ENCODE assay signal across 28 cellular contexts in the genomic region with DNA sequence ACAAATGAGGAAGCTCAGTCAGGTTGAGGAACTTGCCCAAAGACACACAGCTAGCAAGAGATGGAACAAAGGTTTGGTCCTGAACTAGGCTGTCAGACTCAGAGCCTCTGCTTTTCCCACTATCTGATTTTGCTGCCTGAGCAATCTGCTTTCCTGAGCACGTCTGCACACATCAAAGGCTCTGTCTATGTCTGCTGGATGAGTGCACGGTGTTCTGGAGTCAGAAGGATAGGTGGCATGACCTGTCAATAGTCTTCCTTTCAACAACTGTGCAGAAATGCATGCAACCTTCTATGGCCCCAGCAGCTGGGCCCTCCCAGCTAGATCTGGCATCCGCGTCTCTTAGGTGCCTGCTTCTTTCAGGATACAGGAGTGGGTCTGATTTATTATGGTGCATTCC.
DNase-seq lines count a peak whose midpoint lies in the region; ATAC-seq, FAIRE-seq and TF ChIP-seq lines count a peak whose summit lies in the region.
"Had no signal": no experiment of that assay in that cellular context is flagged by ENCODE, and none has a peak within 500 bp of the region (broad histone marks: within the 10 kb centered on the region; RNA-seq: fewer than 3 reads in every experiment).

No MANE protein-coding gene starts in this region.

- H3K9ac ChIP-seq in astrocyte (ENCODE audit: low read length) (no peak overlapping the region), parathyroid adenoma (no peak overlapping the region)

- H3K4me3 ChIP-seq in BE2C (ENCODE audit: low read depth, low read length) (no peak overlapping the region), astrocyte (ENCODE audit: insufficient read depth, low read depth, low read length) (no peak overlapping the region), parathyroid adenoma (ENCODE audit: low read depth, low read length) (no peak overlapping the region), right cardiac atrium (ENCODE audit: low read length) (no peak overlapping the region), esophagus squamous epithelium (no peak overlapping the region), suprapubic skin (no peak overlapping the region)
- H3K4me3 ChIP-seq: SK-N-MC had no signal

- H3K4me3 Mint-ChIP-seq in astrocyte (ENCODE audit: unreplicated experiment): no peak overlapping the region
- H3K4me3 Mint-ChIP-seq: CD4-positive, alpha-beta memory T cell had no signal

- H3K27me3 Mint-ChIP-seq in astrocyte (ENCODE audit: low read depth, unreplicated experiment): peaks cover 8% of the 10 kb centered on the region

- FAIRE-seq in HTR-8/SVneo (lab: Jason Lieb, UNC) (peak; percentile 16), astrocyte (lab: Jason Lieb, UNC) (no peak)
- FAIRE-seq: A204.1, GM12891, H1, HepG2 had no signal

- intact Hi-C loops in right cardiac atrium (cut with DNase I) (no loop called here), esophagus squamous epithelium (cut with DNase I) (no loop called here)

- CTCF ChIA-PET in GM10248 (lab: Yijun Ruan, JAX): no interaction called here

- H3K36me3 Mint-ChIP-seq in astrocyte (ENCODE audit: low read depth, unreplicated experiment): no peaks in the 10 kb centered on the region
- H3K36me3 Mint-ChIP-seq: CD4-positive, alpha-beta memory T cell had no signal

- H4K20me1 ChIP-seq in astrocyte (ENCODE audit: insufficient read depth, low read length): no peaks in the 10 kb centered on the region

- H3K36me3 ChIP-seq in BE2C (no peaks in the 10 kb centered on the region), astrocyte (ENCODE audit: insufficient read depth, low read length) (no peaks in the 10 kb centered on the region), parathyroid adenoma (ENCODE audit: control insufficient read depth, insufficient read depth, low read length) (no peaks in the 10 kb centered on the region), esophagus squamous epithelium (no peaks in the 10 kb centered on the region), suprapubic skin (no peaks in the 10 kb centered on the region)

- DNase-seq in BE2C (peak; percentile 54), HTR-8/SVneo (ENCODE audit: insufficient read length, low spot score) (no peak), astrocyte (ENCODE audit: low read depth) (no peak), right cardiac atrium (no peak), GM10248 (ENCODE audit: extremely low spot score) (no peak), esophagus squamous epithelium (lab: John Stamatoyannopoulos, UW) (no peak), suprapubic skin (ENCODE audit: low spot score in 2 of 2) (no peak)
- DNase-seq: AML-193; C1 segment of cervical spinal cord; Caco-2; CD4-positive, alpha-beta memory T cell; GDM1; Karpas-422; NCI-H1092 treated with DMSO at 0.1 percent for 48 hours; NCI-H1436; NCI-H187; NCI-H2081 treated with DMSO at 0.1 percent for 48 hours; NCI-H2171; NCI-H446; SHP77 had no signal

- H3K4me2 ChIP-seq in astrocyte (ENCODE audit: low read length) (no peak overlapping the region), parathyroid adenoma (ENCODE audit: low read length) (no peak overlapping the region)

- H3K4me1 ChIP-seq in BE2C: peaks cover 5% of the 10 kb centered on the region
- H3K4me1 ChIP-seq in astrocyte (ENCODE audit: insufficient read depth, low read length): peaks cover 4% of the 10 kb centered on the region
- H3K4me1 ChIP-seq in parathyroid adenoma: peaks cover 11% of the 10 kb centered on the region
- no peaks in the 10 kb centered on the region for H3K4me1 ChIP-seq in right cardiac atrium (ENCODE audit: control insufficient read depth, insufficient read depth, low read length)
- no peaks in the 10 kb centered on the region for H3K4me1 ChIP-seq in esophagus squamous epithelium
- H3K4me1 ChIP-seq in suprapubic skin: no peaks in the 10 kb centered on the region
- H3K4me1 ChIP-seq: Caco-2 had no signal

- H3K27me3 ChIP-seq in BE2C (no peaks in the 10 kb centered on the region), astrocyte (ENCODE audit: insufficient read depth, low read length) (no peaks in the 10 kb centered on the region), parathyroid adenoma (ENCODE audit: control insufficient read depth, insufficient read depth, low read length) (no peaks in the 10 kb centered on the region), right cardiac atrium (ENCODE audit: control insufficient read depth, insufficient read depth) (no peaks in the 10 kb centered on the region), esophagus squamous epithelium (peaks cover 0 to 6% (median 0%) of the 10 kb centered on the region in 4 donors), suprapubic skin (no peaks in the 10 kb centered on the region)

- TF ChIP-seq CTCF in BE2C (IDR thresholded peaks at IDR 0.05; ENCODE audit: low read depth, low read length) (no peak), astrocyte (IDR thresholded peaks at IDR 0.05; ENCODE audit: insufficient read depth, low read depth, low read length) (no peak), parathyroid adenoma (IDR thresholded peaks at IDR 0.05) (no peak), GM10248 (IDR thresholded peaks at IDR 0.05; ENCODE audit: control extremely low read depth, extremely low read depth, low read depth, missing control alignments) (no peak), esophagus squamous epithelium (IDR thresholded peaks at IDR 0.05) (no peak), suprapubic skin (IDR thresholded peaks at IDR 0.05) (no peak)

- TF ChIP-seq POLR2A in esophagus squamous epithelium (IDR thresholded peaks at IDR 0.05): no peak
- no peak for TF ChIP-seq POLR2A in suprapubic skin (IDR thresholded peaks at IDR 0.05)

- 37% methylated on average over 4 of the region's 4 CpGs for WGBS in right cardiac atrium
- 28 to 60% methylated on average over 2 to 4 of the region's 4 CpGs for WGBS in esophagus squamous epithelium, 2 donors
- WGBS in suprapubic skin: 30% methylated on average over 4 of the region's 4 CpGs

- no peaks in the 10 kb centered on the region for H3K79me2 ChIP-seq in astrocyte (ENCODE audit: insufficient read depth, low read length)
- H3K79me2 ChIP-seq in parathyroid adenoma: no peaks in the 10 kb centered on the region

- H3K4me1 Mint-ChIP-seq in astrocyte (ENCODE audit: low read depth, unreplicated experiment): peaks cover 16% of the 10 kb centered on the region
- H3K4me1 Mint-ChIP-seq: CD4-positive, alpha-beta memory T cell had no signal

- H3K27ac ChIP-seq in astrocyte (ENCODE audit: low read depth, low read length) (no peak overlapping the region), parathyroid adenoma (peak overlapping the region; percentile 46), right cardiac atrium (ENCODE audit: low read length) (no peak overlapping the region), esophagus squamous epithelium (no peak overlapping the region), suprapubic skin (no peak overlapping the region)
- H3K27ac ChIP-seq: RWPE1, SK-N-MC had no signal

- POLR2A ChIA-PET in GM10248 (lab: Yijun Ruan, JAX): no interaction called here

- H3K9me3 Mint-ChIP-seq in astrocyte (ENCODE audit: unreplicated experiment): no peaks in the 10 kb centered on the region

- TF ChIP-seq EP300 in suprapubic skin (IDR thresholded peaks at IDR 0.05): no peak

- no peak overlapping the region for H2AFZ ChIP-seq in astrocyte (ENCODE audit: low read depth, low read length)
- peak overlapping the region; percentile 48 for H2AFZ ChIP-seq in parathyroid adenoma

- H3K27ac Mint-ChIP-seq in astrocyte (ENCODE audit: unreplicated experiment): peak overlapping the region; percentile 24
- H3K27ac Mint-ChIP-seq: CD4-positive, alpha-beta memory T cell had no signal

- ATAC-seq in right cardiac atrium: no peak
- ATAC-seq: HepG2, Panc1 had no signal

- H3K9me3 ChIP-seq in BE2C: no peaks in the 10 kb centered on the region
- H3K9me3 ChIP-seq in astrocyte (ENCODE audit: insufficient read depth, low read depth, low read length): no peaks in the 10 kb centered on the region
- H3K9me3 ChIP-seq in parathyroid adenoma (ENCODE audit: control insufficient read depth, low read length): no peaks in the 10 kb centered on the region
- H3K9me3 ChIP-seq in right cardiac atrium (ENCODE audit: control insufficient read depth, low read length): no peaks in the 10 kb centered on the region
- H3K9me3 ChIP-seq in esophagus squamous epithelium: no peaks in the 10 kb centered on the region
- no peaks in the 10 kb centered on the region for H3K9me3 ChIP-seq in suprapubic skin
- H3K9me3 ChIP-seq: Caco-2 had no signal
